Comparison of ENCODE assay signal across 15 cellular contexts in the genomic region with DNA sequence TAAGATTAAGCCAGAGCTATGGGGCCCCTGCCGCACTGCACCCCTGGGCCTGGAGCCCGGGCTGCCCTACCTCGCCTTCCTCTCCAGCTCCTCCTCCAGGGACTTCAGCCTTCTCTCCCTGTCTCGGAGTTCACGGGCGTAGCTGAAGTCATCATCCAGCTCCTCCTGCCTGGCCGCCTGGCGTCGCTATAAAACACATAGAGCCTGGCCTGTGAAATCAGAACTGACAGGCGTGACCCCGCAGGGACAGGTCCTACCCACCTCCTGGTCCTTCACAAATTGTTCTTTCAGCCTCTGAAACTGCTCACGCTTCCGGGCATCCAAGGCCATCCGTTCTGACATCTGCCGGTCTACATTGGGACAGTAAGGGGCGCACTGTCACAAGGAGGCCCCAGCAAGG.
"Had no signal": no experiment of that assay in that cellular context is flagged by ENCODE, and none has a peak within 500 bp of the region (broad histone marks: within the 10 kb centered on the region; RNA-seq: fewer than 3 reads in every experiment).

No MANE protein-coding gene starts in this region.

- H3K27ac ChIP-seq: heart right ventricle, psoas muscle, suprapubic skin, thyroid gland had no signal

- ATAC-seq: heart right ventricle; left lobe of liver; mucosa of descending colon; naive thymus-derived CD8-positive, alpha-beta T cell; psoas muscle; stimulated activated naive CD8-positive, alpha-beta T cell treated with anti-CD3 and anti-CD28 coated beads, Interleukin-15, Interleukin-2, amounts not matched to agents 100 U/mL and 50 U/mL, for 24 hours had no signal

- H3K4me3 Mint-ChIP-seq: naive thymus-derived CD8-positive, alpha-beta T cell; type B pancreatic cell had no signal

- H3K4me1 ChIP-seq: psoas muscle had no signal

- H3K27me3 Mint-ChIP-seq: naive thymus-derived CD8-positive, alpha-beta T cell; type B pancreatic cell had no signal

- H3K9me3 Mint-ChIP-seq: naive thymus-derived CD8-positive, alpha-beta T cell; type B pancreatic cell had no signal

- H3K27me3 ChIP-seq: heart right ventricle, suprapubic skin, thyroid gland had no signal

- DNase-seq: erythroblast; foreskin melanocyte; heart right ventricle; hypothalamus; mammary epithelial cell; mucosa of descending colon; naive thymus-derived CD8-positive, alpha-beta T cell; psoas muscle; stimulated activated CD4-positive, alpha-beta T cell treated with anti-CD3 and anti-CD28 coated beads, Interleukin-2, amount 100 ng/mL, for 48 hours; stimulated activated naive CD8-positive, alpha-beta T cell treated with anti-CD3 and anti-CD28 coated beads, Interleukin-15, Interleukin-2, amounts not matched to agents 100 U/mL and 50 U/mL, for 24 hours; thyroid gland had no signal

- H3K4me3 ChIP-seq: heart right ventricle, mucosa of descending colon, psoas muscle, smooth muscle cell, suprapubic skin, thyroid gland had no signal

- H3K27ac Mint-ChIP-seq: type B pancreatic cell had no signal

- H3K9me3 ChIP-seq: heart right ventricle, mucosa of descending colon, psoas muscle, suprapubic skin, thyroid gland had no signal

- H3K36me3 Mint-ChIP-seq: type B pancreatic cell had no signal
